In the genomic region with DNA sequence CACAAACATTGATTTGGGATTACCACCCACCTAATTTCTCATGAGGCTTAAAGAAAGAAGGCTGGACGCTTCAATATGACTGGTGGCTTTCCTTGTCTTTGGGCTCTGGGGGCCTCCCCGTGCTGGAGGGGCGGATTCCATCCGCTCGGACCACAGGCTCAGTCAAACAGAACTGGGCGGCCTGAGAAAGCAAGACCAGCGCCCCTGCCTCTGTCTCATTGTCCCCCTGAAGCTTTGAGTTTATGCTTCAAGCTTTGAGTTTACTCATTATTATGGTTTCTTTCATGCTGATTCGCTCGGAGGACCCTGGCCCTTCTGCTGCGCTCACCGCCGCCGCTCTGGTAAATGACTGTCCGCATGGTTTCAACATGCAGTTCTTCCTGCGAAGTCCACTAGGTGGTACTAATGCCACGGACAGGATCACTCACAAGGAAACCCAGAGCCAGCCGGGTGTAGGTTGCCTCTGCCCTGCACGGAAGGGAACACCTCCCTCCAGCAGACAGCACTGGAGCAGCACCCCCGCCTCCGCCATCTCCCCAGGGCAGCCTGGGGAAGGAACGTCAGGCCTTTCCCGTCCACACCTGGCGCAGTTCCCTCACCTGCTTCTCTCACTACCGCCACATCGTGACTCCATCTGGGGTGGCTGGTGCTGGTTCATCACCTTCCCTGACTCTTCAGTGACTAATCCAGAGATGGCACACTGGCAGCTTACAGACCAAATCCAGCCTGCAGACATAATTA, we compare ENCODE assay signal across 8 cellular contexts. TPM values are rescaled to one million over a fixed set of nuclear protein-coding genes. Genes with fewer than 3 reads are reported as not detected.
DNase-seq lines count a peak whose midpoint lies in the region; ATAC-seq and TF ChIP-seq lines count a peak whose summit lies in the region.

No MANE protein-coding gene starts in this region.

- ATAC-seq in HG03280 (IDR thresholded peaks at IDR 0.05; ENCODE audit: unreplicated experiment) (no peak), HG03439 (IDR thresholded peaks at IDR 0.05; ENCODE audit: unreplicated experiment) (no peak)

- TF ChIP-seq POLR2A in esophagus squamous epithelium (IDR thresholded peaks at IDR 0.05), result no peak

- TF ChIP-seq CTCF in esophagus squamous epithelium (IDR thresholded peaks at IDR 0.05), result peak in 5 of 6 experiments; percentile 65 to 80 (median 69)

- no peaks in the 10 kb centered on the region for H3K27me3 ChIP-seq in esophagus squamous epithelium

- H3K9me3 ChIP-seq in esophagus squamous epithelium, result no peaks in the 10 kb centered on the region

- WGBS in esophagus squamous epithelium, 2 donors, result 24 to 28% methylated on average over 18 to 20 of the region's 25 CpGs

- peak overlapping the region in 3 of 4 donors; percentile 27 to 57 (median 34) for H3K27ac ChIP-seq in esophagus squamous epithelium

- H3K4me1 ChIP-seq in esophagus squamous epithelium, result peaks cover 3 to 33% (median 7%) of the 10 kb centered on the region in 3 donors

- H3K4me3 ChIP-seq in esophagus squamous epithelium, result peak overlapping the region in 3 of 4 donors; percentile 9 to 48 (median 16)

- DNase-seq in NOMO-1 (lab: John Stamatoyannopoulos, UW; ENCODE audit: unreplicated experiment in 2 of 2), result peak; percentile 15 to 56
- no peak for DNase-seq in NOMO-1 treated with dmso at 0.1 percent for 144 hours (lab: John Stamatoyannopoulos, UW; ENCODE audit: unreplicated experiment)
- DNase-seq in NCI-H1048 (lab: John Stamatoyannopoulos, UW), result peak; percentile 41
- DNase-seq in SW 1271 (lab: John Stamatoyannopoulos, UW), result peak; percentile 44 to 54
- no peak for DNase-seq in esophagus squamous epithelium (lab: John Stamatoyannopoulos, UW)
- DNase-seq in midbrain (lab: John Stamatoyannopoulos, UW), result peak; percentile 47

- H3K36me3 ChIP-seq in esophagus squamous epithelium, result peaks cover 0 to 27% (median 0%) of the 10 kb centered on the region in 3 donors

- intact Hi-C loops in esophagus squamous epithelium (cut with DNase I), result no loop called here

RNA-seq across cellular contexts. Expression of a gene that starts 13.2 kb away (rescaled TPM):
- 1 to 10 TPM; 5.1 to 8.1 (median 5.9) TPM for total RNA-seq in esophagus squamous epithelium

RNA-seq across cellular contexts. Expression of a gene that starts 34.2 kb away (rescaled TPM):
- total RNA-seq in esophagus squamous epithelium, result 10 to 100 TPM; 13.9 to 49.8 (median 35.9) TPM

Comparison
In these comparisons a context has a peak if more than half of its experiments do, and no peak if none do; other contexts are left out.
1. DNase-seq: peak in NOMO-1 (2 of 2), NCI-H1048 (single experiment), SW 1271 (2 of 2) and midbrain (single experiment); none in NOMO-1 treated with dmso at 0.1 percent for 144 hours (single experiment) and esophagus squamous epithelium (single experiment).